Comparison of ENCODE assay signal across 24 cellular contexts in genomic region chr3:139140553-139140952, GRCh38.
"Had no signal": no experiment of that assay in that cellular context is flagged by ENCODE, and none has a peak within 500 bp of the region (broad histone marks: within the 10 kb centered on the region; RNA-seq: fewer than 3 reads in every experiment).

No MANE protein-coding gene starts in this region.

- DNase-seq: colonic mucosa; cortex of kidney; dermis blood vessel endothelial cell; dorsolateral prefrontal cortex; effector CD4-positive, alpha-beta T cell; effector CD8-positive, alpha-beta T cell; effector memory CD4-positive, alpha-beta T cell; effector memory CD8-positive, alpha-beta T cell; endodermal cell; erythroblast; esophagus squamous epithelium; foreskin fibroblast; foreskin keratinocyte; foreskin melanocyte; gastrocnemius medialis; glutamatergic neuron; head of caudate nucleus; heart left ventricle; heart right ventricle had no signal

- H3K9me3 ChIP-seq: colonic mucosa, esophagus muscularis mucosa, esophagus squamous epithelium, gastrocnemius medialis, heart right ventricle had no signal

- ATAC-seq: effector memory CD8-positive, alpha-beta T cell; esophagus mucosa; foreskin keratinocyte; gastrocnemius medialis; gastroesophageal sphincter; heart left ventricle; heart right ventricle had no signal

- H3K4me3 ChIP-seq: colonic mucosa, coronary artery, dorsolateral prefrontal cortex, esophagus muscularis mucosa, esophagus squamous epithelium, gastrocnemius medialis, gastroesophageal sphincter, heart left ventricle, heart right ventricle had no signal

- H3K36me3 ChIP-seq: colonic mucosa, esophagus muscularis mucosa, esophagus squamous epithelium, gastrocnemius medialis, gastroesophageal sphincter, heart left ventricle, heart right ventricle had no signal

- H3K4me1 ChIP-seq: colonic mucosa, esophagus muscularis mucosa, esophagus squamous epithelium, foreskin keratinocyte, gastrocnemius medialis, gastroesophageal sphincter, heart left ventricle, heart right ventricle had no signal

- H3K27ac ChIP-seq: colonic mucosa, coronary artery, dorsolateral prefrontal cortex, epithelial cell of prostate, esophagus muscularis mucosa, esophagus squamous epithelium, foreskin keratinocyte, gastrocnemius medialis, gastroesophageal sphincter, heart left ventricle, heart right ventricle had no signal
